ENCODE assay signal across 1 cellular context in genomic region chr6:31737315-31738047, GRCh38.
A peak's percentile ranks its signal among the peaks of the same experiment; 100 is the strongest.
TF ChIP-seq lines count a peak whose summit lies in the region.

No MANE protein-coding gene starts in this region.

TF ChIP-seq in K562, 482 proteins besides CTCF, POLR2A, EP300 and RAD21 (continued from another document and continues in another):
- TF ChIP-seq KLF6 (CRISPR knock-in tag; IDR thresholded peaks at IDR 0.05; ENCODE audit: borderline replicate concordance) (peak; percentile 17; the same call in 1 of the 2 replicates), ZNF780A (CRISPR knock-in tag; IDR thresholded peaks at IDR 0.05) (no peak), ZNF124 (CRISPR knock-in tag; IDR thresholded peaks at IDR 0.05) (no peak), FOXP1 (CRISPR knock-in tag; IDR thresholded peaks at IDR 0.05) (0 out of 2 replicates have a peak, but pooled peaks have one; percentile 52), ILF3 (IDR thresholded peaks at IDR 0.05; ENCODE audit: borderline replicate concordance) (no peak), REST (CRISPR knock-in tag; IDR thresholded peaks at IDR 0.05; ENCODE audit: low read depth) (no peak), SMAD3 (CRISPR knock-in tag; conservative IDR thresholded peaks at IDR 0.05) (0 out of 2 replicates have a peak, but pooled peaks have one; percentile 40), ZC3H11A (IDR thresholded peaks at IDR 0.05; ENCODE audit: low read depth, low read length) (no peak), RCOR1 (IDR thresholded peaks at IDR 0.05; ENCODE audit: borderline replicate concordance in 1 of 2, low read depth in 2 of 2, low read length in 2 of 2) (no peak), MNT (conservative IDR thresholded peaks at IDR 0.05) (no peak), PREB (CRISPR knock-in tag; IDR thresholded peaks at IDR 0.05) (no peak), MED1 (CRISPR knock-in tag; IDR thresholded peaks at IDR 0.05; ENCODE audit: borderline replicate concordance) (no peak), XRCC5 (IDR thresholded peaks at IDR 0.05; ENCODE audit: low read depth, low read length) (0 out of 2 replicates have a peak, but pooled peaks have one; percentile 71), FOXO4 (CRISPR knock-in tag; IDR thresholded peaks at IDR 0.05) (no peak), VEZF1 (CRISPR knock-in tag; IDR thresholded peaks at IDR 0.05) (no peak), ETV6 (IDR thresholded peaks at IDR 0.05; ENCODE audit: borderline replicate concordance in 1 of 2, low read depth in 2 of 2, low read length in 1 of 2) (0 out of 4 replicates have a peak, but pooled peaks of 1 of the 2 experiments have one; percentile 50), ETV6 (CRISPR knock-in tag; IDR thresholded peaks at IDR 0.05; ENCODE audit: borderline replicate concordance) (no peak), MCM5 (IDR thresholded peaks at IDR 0.05; ENCODE audit: low read depth) (no peak), ZNF197 (CRISPR knock-in tag; IDR thresholded peaks at IDR 0.05; ENCODE audit: low read depth) (no peak), TCF15 (CRISPR knock-in tag; IDR thresholded peaks at IDR 0.05) (0 out of 2 replicates have a peak, but pooled peaks have one; percentile 9), ZC3H8 (IDR thresholded peaks at IDR 0.05) (peak; percentile 37; the same call in 1 of the 2 replicates), FOXM1 (IDR thresholded peaks at IDR 0.05; ENCODE audit: low read depth) (no peak), FOXM1 (CRISPR knock-in tag; IDR thresholded peaks at IDR 0.05; ENCODE audit: low read depth) (no peak), FOXK1 (CRISPR knock-in tag; IDR thresholded peaks at IDR 0.05; ENCODE audit: borderline replicate concordance) (0 out of 2 replicates have a peak, but pooled peaks have one; percentile 7), TSC22D4 (tag; IDR thresholded peaks at IDR 0.05) (0 out of 2 replicates have a peak, but pooled peaks have one; percentile 64), ZBTB1 (CRISPR knock-in tag; IDR thresholded peaks at IDR 0.05; ENCODE audit: borderline replicate concordance, low read depth) (no peak), AFF1 (IDR thresholded peaks at IDR 0.05; ENCODE audit: low read depth in 1 of 2, partially characterized antibody in 2 of 2) (no peak), SNAPC5 (CRISPR knock-in tag; IDR thresholded peaks at IDR 0.05) (no peak), ATF1 (CRISPR knock-in tag; IDR thresholded peaks at IDR 0.05) (no peak), ATF1 (tag; IDR thresholded peaks at IDR 0.05) (no peak), SNRNP70 (optimal IDR thresholded peaks at IDR 0.05; ENCODE audit: low read depth, low read length) (no peak), SMARCB1 (IDR thresholded peaks at IDR 0.05; ENCODE audit: insufficient read length, low read depth) (no peak), ELF2 (CRISPR knock-in tag; IDR thresholded peaks at IDR 0.05) (peak; percentile 75), ZNF174 (CRISPR knock-in tag; IDR thresholded peaks at IDR 0.05) (0 out of 2 replicates have a peak, but pooled peaks have one; percentile 6), FOXA3 (CRISPR knock-in tag; conservative IDR thresholded peaks at IDR 0.05 in 1 of 2, IDR thresholded peaks at IDR 0.05 in 1 of 2) (peak in 1 of 2 experiments; percentile 65; a peak in 2 of 4 replicates), CBX3 (IDR thresholded peaks at IDR 0.05; ENCODE audit: borderline replicate concordance in 1 of 2, low read length in 2 of 2) (no peak), MTA1 (IDR thresholded peaks at IDR 0.05; ENCODE audit: borderline replicate concordance) (no peak), BACH1 (tag; IDR thresholded peaks at IDR 0.05) (no peak), E2F6 (IDR thresholded peaks at IDR 0.05; ENCODE audit: borderline replicate concordance in 1 of 2, extremely low read depth in 1 of 2, insufficient read depth in 1 of 2, insufficient read length in 1 of 2, low read depth in 1 of 2, low read length in 1 of 2, poor library complexity in 1 of 2, severe bottlenecking in 1 of 2) (no peak), PTTG1 (tag; IDR thresholded peaks at IDR 0.05; ENCODE audit: low read depth) (no peak), SNIP1 (IDR thresholded peaks at IDR 0.05; ENCODE audit: low read depth) (no peak), NKRF (IDR thresholded peaks at IDR 0.05; ENCODE audit: borderline replicate concordance) (peak; percentile 55; the same call in 1 of the 2 replicates), ARID1B (IDR thresholded peaks at IDR 0.05) (no peak), PHB (CRISPR knock-in tag; IDR thresholded peaks at IDR 0.05) (peak; percentile 88; the same call in 1 of the 2 replicates), ZFP36 (IDR thresholded peaks at IDR 0.05; ENCODE audit: low read depth, low read length, partially characterized antibody) (no peak), ZNF76 (CRISPR knock-in tag; IDR thresholded peaks at IDR 0.05; ENCODE audit: borderline replicate concordance) (no peak)
